ENCODE assay signal across 14 cellular contexts in the genomic region with DNA sequence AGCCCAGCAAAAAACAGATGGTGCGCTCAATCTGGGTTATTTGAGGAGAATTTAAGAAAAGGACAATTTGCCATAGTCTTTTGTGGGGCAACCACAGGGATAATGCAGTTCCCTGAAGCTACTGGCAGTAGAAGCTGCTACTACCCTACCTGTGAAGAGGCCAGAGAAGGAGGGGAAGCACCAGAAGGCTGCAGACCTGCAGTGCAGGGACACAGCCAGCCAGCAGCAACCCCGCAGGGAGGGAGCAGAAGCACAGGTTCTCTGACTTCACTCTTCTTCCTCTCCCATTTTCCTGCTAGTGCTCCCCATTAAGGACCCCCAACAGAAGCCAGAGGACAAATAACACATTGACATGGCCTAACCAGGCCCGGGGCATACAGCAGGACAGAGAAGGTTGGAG. TPM values are rescaled to one million over a fixed set of nuclear protein-coding genes. Genes with fewer than 3 reads are reported as not detected.
DNase-seq lines count a peak whose midpoint lies in the region; ATAC-seq, FAIRE-seq and TF ChIP-seq lines count a peak whose summit lies in the region.
"Had no signal": no experiment of that assay in that cellular context is flagged by ENCODE, and none has a peak within 500 bp of the region (broad histone marks: within the 10 kb centered on the region; RNA-seq: fewer than 3 reads in every experiment).

No MANE protein-coding gene starts in this region.

- no peaks in the 10 kb centered on the region for H4K20me1 ChIP-seq in astrocyte (ENCODE audit: insufficient read depth, low read length)

- intact Hi-C loops in tibial artery (cut with DNase I; ENCODE audit: low total_unique reads), result no loop called here
- intact Hi-C loops in CD4-positive, alpha-beta T cell (cut with DNase I, micrococcal nuclease), result no loop called here

- peak overlapping the region in 1 of 2 experiments; percentile 68 for H3K18ac ChIP-seq in mesenchymal stem cell (ENCODE audit: low read depth in 1 of 2, low read length in 2 of 2)

- H3K36me3 Mint-ChIP-seq in astrocyte (ENCODE audit: low read depth, unreplicated experiment), result no peaks in the 10 kb centered on the region
- H3K36me3 Mint-ChIP-seq in CD4-positive, alpha-beta T cell (ENCODE audit: low read depth), result no peaks in the 10 kb centered on the region
- no peaks in the 10 kb centered on the region for H3K36me3 Mint-ChIP-seq in natural killer cell treated with Interleukin-12 subunit alpha and Interleukin-12 subunit beta and Interleukin-15 and Interleukin-18, amount 100 ng/mL, for 72 hours

- H3K4me3 ChIP-seq in astrocyte (ENCODE audit: insufficient read depth, low read depth, low read length) (no peak overlapping the region), mesenchymal stem cell (ENCODE audit: insufficient read depth in 1 of 2, low read depth in 1 of 2, low read length in 2 of 2) (no peak overlapping the region), tibial artery (no peak overlapping the region)
- H3K4me3 ChIP-seq: cardiac muscle cell had no signal

- no peak for ATAC-seq in CD4-positive, alpha-beta T cell (ENCODE audit: poor library complexity)
- no peak for ATAC-seq in natural killer cell treated with Interleukin-12 subunit alpha and Interleukin-12 subunit beta and Interleukin-15 and Interleukin-18, amount 100 ng/mL, for 72 hours

- H3K27ac Mint-ChIP-seq in astrocyte (ENCODE audit: unreplicated experiment), result peak overlapping the region; percentile 97
- no peak overlapping the region for H3K27ac Mint-ChIP-seq in CD4-positive, alpha-beta T cell
- H3K27ac Mint-ChIP-seq in natural killer cell treated with Interleukin-12 subunit alpha and Interleukin-12 subunit beta and Interleukin-15 and Interleukin-18, amount 100 ng/mL, for 72 hours, result no peak overlapping the region
- H3K27ac Mint-ChIP-seq: progenitor cell of endocrine pancreas had no signal

- H2AK5ac ChIP-seq in mesenchymal stem cell (ENCODE audit: low read length, severe bottlenecking), result peak overlapping the region; percentile 36

- no peak for FAIRE-seq in astrocyte (lab: Jason Lieb, UNC)
- FAIRE-seq: RCC 7860 had no signal

- H3K4me1 ChIP-seq in astrocyte (ENCODE audit: insufficient read depth, low read length), result peaks cover 10% of the 10 kb centered on the region
- peaks cover 12% of the 10 kb centered on the region for H3K4me1 ChIP-seq in mesenchymal stem cell (ENCODE audit: control insufficient read depth, insufficient read depth, low read depth, low read length)
- H3K4me1 ChIP-seq in tibial artery, result peaks cover 0 to 52% (median 0%) of the 10 kb centered on the region in 4 donors

- H3K23ac ChIP-seq in mesenchymal stem cell (ENCODE audit: low read length in 2 of 2), result no peak overlapping the region

- peak; percentile 48 for DNase-seq in activated CD8-positive, alpha-beta memory T cell treated with anti-CD3 and anti-CD28 coated beads for 24 hours
- DNase-seq in activated CD8-positive, alpha-beta memory T cell treated with anti-CD3 and anti-CD28 coated beads, Interleukin-2, amount 50 U/mL, for 4 hours, result no peak
- no peak for DNase-seq in astrocyte (ENCODE audit: low read depth)
- no peak for DNase-seq in mesenchymal stem cell
- no peak for DNase-seq in tibial artery
- no peak for DNase-seq in NCI-H1436 (lab: John Stamatoyannopoulos, UW)
- no peak for DNase-seq in CD4-positive, alpha-beta T cell
- no peak for DNase-seq in natural killer cell treated with Interleukin-12 subunit alpha and Interleukin-12 subunit beta and Interleukin-15 and Interleukin-18, amount 100 ng/mL, for 72 hours (ENCODE audit: low spot score)
- DNase-seq: activated CD4-positive, alpha-beta memory T cell treated with anti-CD3 and anti-CD28 coated beads, Interleukin-2, amount 10 ng/mL, durations not matched to agents 7 days and 5 days had no signal

- TF ChIP-seq CTCF in astrocyte (IDR thresholded peaks at IDR 0.05; ENCODE audit: insufficient read depth, low read depth, low read length) (no peak), tibial artery (IDR thresholded peaks at IDR 0.05) (no peak)
- TF ChIP-seq CTCF in CD4-positive, alpha-beta T cell (IDR thresholded peaks at IDR 0.05), result no peak

- H3K27ac ChIP-seq in astrocyte (ENCODE audit: low read depth, low read length) (no peak overlapping the region), mesenchymal stem cell (ENCODE audit: low read length, poor library complexity, severe bottlenecking) (no peak overlapping the region), tibial artery (peak overlapping the region; percentile 43 to 51)
- no peak overlapping the region for H3K27ac ChIP-seq in CD4-positive, alpha-beta T cell (ENCODE audit: low read depth, low read length)
- H3K27ac ChIP-seq: cardiac muscle cell had no signal

- H3K36me3 ChIP-seq in astrocyte (ENCODE audit: insufficient read depth, low read length) (no peaks in the 10 kb centered on the region), mesenchymal stem cell (ENCODE audit: control insufficient read depth in 1 of 2, insufficient read depth in 2 of 2, low read depth in 1 of 2, low read length in 2 of 2) (no peaks in the 10 kb centered on the region), tibial artery (no peaks in the 10 kb centered on the region)
- H3K36me3 ChIP-seq: cardiac muscle cell had no signal

- CTCF ChIA-PET in CD4-positive, alpha-beta T cell (lab: Charles Lee), result no interaction called here

- H3K4me1 Mint-ChIP-seq in astrocyte (ENCODE audit: low read depth, unreplicated experiment), result peaks cover 35% of the 10 kb centered on the region
- no peaks in the 10 kb centered on the region for H3K4me1 Mint-ChIP-seq in CD4-positive, alpha-beta T cell (ENCODE audit: low read depth)
- H3K4me1 Mint-ChIP-seq in natural killer cell treated with Interleukin-12 subunit alpha and Interleukin-12 subunit beta and Interleukin-15 and Interleukin-18, amount 100 ng/mL, for 72 hours (ENCODE audit: low read depth in 2 of 2), result peaks cover 16 to 21% of the 10 kb centered on the region in 2 donors

- POLR2A ChIA-PET in CD4-positive, alpha-beta T cell (lab: Charles Lee), result no interaction called here

- H3K14ac ChIP-seq in mesenchymal stem cell (ENCODE audit: low read length in 2 of 2), result no peak overlapping the region

- H3K9ac ChIP-seq in astrocyte (ENCODE audit: low read length) (no peak overlapping the region), mesenchymal stem cell (ENCODE audit: low read length) (peak overlapping the region; percentile 80)

- H3K79me1 ChIP-seq in mesenchymal stem cell (replicated peaks; ENCODE audit: low read length, poor library complexity, severe bottlenecking), result no peaks in the 10 kb centered on the region

- peak overlapping the region; percentile 73 for H2BK15ac ChIP-seq in mesenchymal stem cell (ENCODE audit: low read depth, poor library complexity, severe bottlenecking)

- H3K9me3 ChIP-seq in astrocyte (ENCODE audit: insufficient read depth, low read depth, low read length) (no peaks in the 10 kb centered on the region), mesenchymal stem cell (ENCODE audit: control insufficient read depth, low read length) (no peaks in the 10 kb centered on the region), tibial artery (no peaks in the 10 kb centered on the region)
- no peaks in the 10 kb centered on the region for H3K9me3 ChIP-seq in CD4-positive, alpha-beta T cell (ENCODE audit: control insufficient read depth, low read length)

- H3K4me2 ChIP-seq in astrocyte (ENCODE audit: low read length) (no peak overlapping the region), mesenchymal stem cell (ENCODE audit: low read length, poor library complexity, severe bottlenecking) (no peak overlapping the region)

- H2BK5ac ChIP-seq in mesenchymal stem cell (ENCODE audit: low read depth, low read length, poor library complexity, severe bottlenecking), result no peak overlapping the region

- no peaks in the 10 kb centered on the region for H3K79me2 ChIP-seq in astrocyte (ENCODE audit: insufficient read depth, low read length)

- 100% methylated on average over 2 of the region's 3 CpGs for WGBS in mesenchymal stem cell

- no peaks in the 10 kb centered on the region for H3K9me3 Mint-ChIP-seq in astrocyte (ENCODE audit: unreplicated experiment)
- H3K9me3 Mint-ChIP-seq in CD4-positive, alpha-beta T cell, result no peaks in the 10 kb centered on the region
- H3K9me3 Mint-ChIP-seq in natural killer cell treated with Interleukin-12 subunit alpha and Interleukin-12 subunit beta and Interleukin-15 and Interleukin-18, amount 100 ng/mL, for 72 hours, result no peaks in the 10 kb centered on the region
- H3K9me3 Mint-ChIP-seq: activated CD4-positive, alpha-beta memory T cell treated with anti-CD3 and anti-CD28 coated beads, Interleukin-2, amount 10 ng/mL, durations not matched to agents 7 days and 5 days had no signal

- peak overlapping the region; percentile 36 for H2BK120ac ChIP-seq in mesenchymal stem cell (ENCODE audit: low read depth, low read length)

- no peak overlapping the region for H3K4ac ChIP-seq in mesenchymal stem cell (ENCODE audit: low read depth in 1 of 2, low read length in 2 of 2)

- peaks cover 3% of the 10 kb centered on the region for H3K27me3 Mint-ChIP-seq in astrocyte (ENCODE audit: low read depth, unreplicated experiment)
- H3K27me3 Mint-ChIP-seq in CD4-positive, alpha-beta T cell, result peaks cover 30% of the 10 kb centered on the region
- H3K27me3 Mint-ChIP-seq in natural killer cell treated with Interleukin-12 subunit alpha and Interleukin-12 subunit beta and Interleukin-15 and Interleukin-18, amount 100 ng/mL, for 72 hours, result peaks cover 0 to 16% of the 10 kb centered on the region in 2 donors
- H3K27me3 Mint-ChIP-seq: activated CD4-positive, alpha-beta memory T cell treated with anti-CD3 and anti-CD28 coated beads, Interleukin-2, amount 10 ng/mL, durations not matched to agents 7 days and 5 days had no signal

- no peak overlapping the region for H3K4me3 Mint-ChIP-seq in astrocyte (ENCODE audit: unreplicated experiment)
- H3K4me3 Mint-ChIP-seq in CD4-positive, alpha-beta T cell, result no peak overlapping the region
- H3K4me3 Mint-ChIP-seq in natural killer cell treated with Interleukin-12 subunit alpha and Interleukin-12 subunit beta and Interleukin-15 and Interleukin-18, amount 100 ng/mL, for 72 hours, result no peak overlapping the region
- H3K4me3 Mint-ChIP-seq: activated CD4-positive, alpha-beta memory T cell treated with anti-CD3 and anti-CD28 coated beads, Interleukin-2, amount 10 ng/mL, durations not matched to agents 7 days and 5 days had no signal

- H3K27me3 ChIP-seq in astrocyte (ENCODE audit: insufficient read depth, low read length) (no peaks in the 10 kb centered on the region), mesenchymal stem cell (ENCODE audit: control insufficient read depth in 1 of 2, insufficient read depth in 1 of 2, low read length in 2 of 2) (no peaks in the 10 kb centered on the region), tibial artery (no peaks in the 10 kb centered on the region)
- no peaks in the 10 kb centered on the region for H3K27me3 ChIP-seq in CD4-positive, alpha-beta T cell (ENCODE audit: control insufficient read depth, insufficient read depth, low read length)
- H3K27me3 ChIP-seq: cardiac muscle cell had no signal

- peak overlapping the region; percentile 84 for H4K8ac ChIP-seq in mesenchymal stem cell (ENCODE audit: low read length)

- H2AFZ ChIP-seq in astrocyte (ENCODE audit: low read depth, low read length), result no peak overlapping the region
- peak overlapping the region; percentile 36 for H2AFZ ChIP-seq in mesenchymal stem cell (ENCODE audit: low read depth, low read length)

- peak overlapping the region; percentile 70 to 80 for H2BK12ac ChIP-seq in mesenchymal stem cell (ENCODE audit: low read length in 2 of 2)

- peak overlapping the region; percentile 84 for H4K91ac ChIP-seq in mesenchymal stem cell (ENCODE audit: low read length)

RNA-seq across cellular contexts. Expression of a gene that starts 30.3 kb away (rescaled TPM):
- total RNA-seq in astrocyte, result 1.8 and 2.1 TPM in 2 replicates
- 0.40 TPM for polyA plus RNA-seq in mesenchymal stem cell (2013, experiment 1 of 2)
- 0.45 TPM for polyA plus RNA-seq in mesenchymal stem cell (2013, experiment 2 of 2)
- total RNA-seq in CD4-positive, alpha-beta T cell, result 1 to 10 TPM; 2.6 to 3.5 TPM
- total RNA-seq in natural killer cell treated with Interleukin-12 subunit alpha and Interleukin-12 subunit beta and Interleukin-15 and Interleukin-18, amount 100 ng/mL, for 72 hours, result 1 to 10 TPM; 3.6 to 4.1 TPM
- total RNA-seq: A172 had no signal

RNA-seq across cellular contexts. Expression of a gene that starts 32.4 kb away (rescaled TPM):
- 0.91 and 2.0 TPM in 2 replicates for total RNA-seq in astrocyte
- 0.10 TPM for polyA plus RNA-seq in mesenchymal stem cell (2013, experiment 1 of 2)
- 0.12 TPM for polyA plus RNA-seq in mesenchymal stem cell (2013, experiment 2 of 2)
- total RNA-seq in CD4-positive, alpha-beta T cell, result not detected
- total RNA-seq in natural killer cell treated with Interleukin-12 subunit alpha and Interleukin-12 subunit beta and Interleukin-15 and Interleukin-18, amount 100 ng/mL, for 72 hours, result under 1 TPM in 1 of 2 donors, not detected in 1; 0.19 TPM
- total RNA-seq: A172; cardiac muscle cell; progenitor cell of endocrine pancreas; T-helper 2 cell treated with Interferon-gamma antibody and Interleukin-4, amounts not matched to agents 100 ng/mL and 5 ng/mL, for 36 hours had no signal

RNA-seq across cellular contexts. Expression of a gene that starts 47.1 kb away (rescaled TPM):
- 22.8 and 24.3 TPM in 2 replicates for total RNA-seq in astrocyte
- 62.6 TPM for polyA plus RNA-seq in mesenchymal stem cell (2013, experiment 1 of 2)
- polyA plus RNA-seq in mesenchymal stem cell (2013, experiment 2 of 2), result 62.2 TPM
- total RNA-seq in CD4-positive, alpha-beta T cell, result 10 to 100 TPM; 24.6 to 26.3 TPM
- 10 to 100 TPM; 98.7 to 99.9 TPM for total RNA-seq in natural killer cell treated with Interleukin-12 subunit alpha and Interleukin-12 subunit beta and Interleukin-15 and Interleukin-18, amount 100 ng/mL, for 72 hours

RNA-seq across cellular contexts. Expression of a gene that starts 50.8 kb away (rescaled TPM):
- total RNA-seq in astrocyte, result 2.6 and 3.1 TPM in 2 replicates
- 1.3 TPM for polyA plus RNA-seq in mesenchymal stem cell (2013, experiment 1 of 2)
- polyA plus RNA-seq in mesenchymal stem cell (2013, experiment 2 of 2), result 1.5 TPM
- under 1 TPM; 0.36 TPM for total RNA-seq in CD4-positive, alpha-beta T cell
- total RNA-seq in natural killer cell treated with Interleukin-12 subunit alpha and Interleukin-12 subunit beta and Interleukin-15 and Interleukin-18, amount 100 ng/mL, for 72 hours, result 10 to 100 TPM in 1 of 2 donors, 1 to 10 TPM in 1; 9.2 to 10.7 TPM

Comparison
In these comparisons a context has a peak if more than half of its experiments do, and no peak if none do; other contexts are left out.
1. H3K27ac ChIP-seq: peak in tibial artery (2 of 2); none in astrocyte (single experiment), mesenchymal stem cell (single experiment) and CD4-positive, alpha-beta T cell (single experiment).